Comparison of ENCODE assay signal across 8 cellular contexts in the genomic region with DNA sequence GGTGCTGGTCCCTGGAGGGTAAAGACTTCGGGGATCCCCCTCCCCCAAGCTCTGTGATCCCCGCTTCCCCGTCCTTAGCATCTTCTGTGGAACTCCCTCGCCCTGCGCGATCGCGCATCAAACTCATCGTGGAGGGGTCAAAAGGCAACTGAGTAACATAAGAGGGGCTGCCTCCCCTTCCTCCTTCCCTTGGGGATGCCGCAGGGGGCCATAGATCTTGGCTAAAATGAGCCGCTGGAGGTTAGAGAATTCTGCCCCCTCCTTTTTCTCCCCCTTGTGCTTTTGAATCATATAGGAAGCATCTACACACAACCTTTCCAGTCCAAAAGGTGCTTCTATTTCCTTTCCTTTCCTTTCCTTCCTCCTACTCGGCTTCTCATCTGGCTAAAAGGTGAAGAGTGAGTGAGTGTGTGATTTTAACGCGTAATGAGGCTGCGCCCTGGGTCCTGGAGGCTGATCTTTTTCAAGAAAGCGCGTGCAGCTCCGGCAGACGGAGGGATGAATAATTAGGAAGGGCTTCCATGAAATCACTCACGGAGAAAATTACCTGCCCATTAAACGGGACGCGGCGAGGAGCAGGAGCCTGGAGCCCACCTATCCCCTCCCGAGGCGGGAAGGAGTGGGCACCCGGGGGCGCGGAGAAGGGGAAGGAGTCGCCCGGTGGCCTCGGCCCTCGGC. TPM values are rescaled to one million over a fixed set of nuclear protein-coding genes. Genes with fewer than 3 reads are reported as not detected.
DNase-seq lines count a peak whose midpoint lies in the region; ATAC-seq and TF ChIP-seq lines count a peak whose summit lies in the region.

No MANE protein-coding gene starts in this region.

- peak; percentile 1 for DNase-seq in AG10803 (ENCODE audit: low read depth)
- DNase-seq in NCI-H2107 (lab: John Stamatoyannopoulos, UW) = peak; percentile 38
- DNase-seq in dorsolateral prefrontal cortex = peak in 3 of 10 donors; percentile 11 to 43 (median 41)
- no peak for DNase-seq in lung (ENCODE audit: low spot score)
- DNase-seq in pons (ENCODE audit: low spot score) = no peak
- DNase-seq in ureter (ENCODE audit: low spot score) = no peak
- no peak for DNase-seq in SW 1271 (lab: John Stamatoyannopoulos, UW)

- ATAC-seq in lung (ENCODE audit: insufficient read depth, low FRiP score) (peak; percentile 44), GM21576 (IDR thresholded peaks at IDR 0.05; ENCODE audit: unreplicated experiment) (no peak)

- peak overlapping the region; percentile 35 for H3K4me3 ChIP-seq in AG10803 (ENCODE audit: low read length)
- peak overlapping the region; percentile 33 to 80 (median 66) for H3K4me3 ChIP-seq in dorsolateral prefrontal cortex
- no peak overlapping the region for H3K4me3 ChIP-seq in lung

- intact Hi-C loops in dorsolateral prefrontal cortex (cut with DNase I) = loop anchor here (1.0 to 2.0 kb wide), 2 partner anchors 216 to 217 kb away; no protein-coding TSS in a partner anchor

- TF ChIP-seq CTCF in AG10803 (conservative IDR thresholded peaks at IDR 0.05; ENCODE audit: low read length) = no peak
- TF ChIP-seq CTCF in dorsolateral prefrontal cortex (IDR thresholded peaks at IDR 0.05 in 54 of 56, conservative IDR thresholded peaks at IDR 0.05 in 2 of 56; ENCODE audit: low read depth in 1 of 56, partially characterized antibody in 56 of 56) = no peak
- TF ChIP-seq CTCF in lung (IDR thresholded peaks at IDR 0.05; ENCODE audit: control extremely low read depth, extremely low read depth) = no peak

- no peaks in the 10 kb centered on the region for H3K36me3 ChIP-seq in lung (ENCODE audit: control insufficient read depth in 2 of 2, insufficient read depth in 2 of 2, low read length in 2 of 2)

- H3K27me3 ChIP-seq in dorsolateral prefrontal cortex = peaks cover 0 to 31% (median 0%) of the 10 kb centered on the region in 45 donors
- peaks cover 3% of the 10 kb centered on the region for H3K27me3 ChIP-seq in lung (ENCODE audit: control insufficient read depth, insufficient read depth)

- H3K9me3 ChIP-seq in lung (ENCODE audit: control insufficient read depth in 2 of 2, insufficient read depth in 1 of 2, low read length in 1 of 2) = peaks cover 0 to 2% of the 10 kb centered on the region in 2 donors

- H3K27ac ChIP-seq in dorsolateral prefrontal cortex = peak overlapping the region in 51 of 59 donors; percentile 10 to 84 (median 63)
- no peak overlapping the region for H3K27ac ChIP-seq in lung (ENCODE audit: low read depth in 1 of 2, low read length in 1 of 2)

- 1 to 2% methylated on average over 30 to 33 of the region's 33 CpGs for WGBS in lung, 2 donors

- H3K4me1 ChIP-seq in lung (ENCODE audit: control insufficient read depth in 2 of 2, insufficient read depth in 2 of 2, low read length in 2 of 2) = no peaks in the 10 kb centered on the region

RNA-seq across cellular contexts. Expression of a gene that starts 0.8 kb away (rescaled TPM):
- total RNA-seq in dorsolateral prefrontal cortex = 100 to 1,000 TPM in 2 of 120 experiments, 10 to 100 TPM in 118; 14.8 to 109 (median 64.7) TPM
- total RNA-seq in lung = 10 to 100 TPM in 1 of 2 donors, 1 to 10 TPM in 1; 6.0 to 72.4 TPM
- under 1 TPM; 0.30 to 0.55 TPM for polyA plus RNA-seq in lung
- 0.39 TPM for total RNA-seq in ureter

Comparison
In these comparisons a context has a peak if more than half of its experiments do, and no peak if none do; other contexts are left out.
1. DNase-seq: peak in AG10803 (single experiment) and NCI-H2107 (single experiment); none in lung (single experiment), pons (single experiment), ureter (single experiment) and SW 1271 (0 of 2).
2. H3K27ac ChIP-seq: peak in dorsolateral prefrontal cortex (51 of 59); none in lung (0 of 2).